In the genomic region with DNA sequence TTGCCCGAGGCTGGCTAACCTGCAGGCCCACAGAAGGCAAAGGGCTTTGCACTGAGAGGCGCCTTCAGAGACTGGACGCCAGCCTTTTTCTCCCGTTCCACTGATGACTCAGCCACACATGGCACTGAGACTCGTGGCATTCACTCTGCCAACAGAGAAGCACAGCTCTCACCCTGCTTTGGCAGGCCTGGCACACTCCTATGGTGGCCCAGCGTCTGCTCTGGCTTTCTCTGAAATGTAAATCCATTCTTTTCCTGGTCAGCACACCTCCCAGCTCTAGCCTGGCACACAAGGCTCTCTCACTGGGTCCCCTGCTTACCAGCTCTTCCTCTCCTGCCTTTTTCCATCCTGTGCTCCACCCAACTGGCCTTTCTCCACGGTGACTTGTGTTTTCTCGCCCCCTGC, we compare ENCODE assay signal across 10 cellular contexts.
DNase-seq lines count a peak whose midpoint lies in the region; ATAC-seq and TF ChIP-seq lines count a peak whose summit lies in the region.
"Had no signal": no experiment of that assay in that cellular context is flagged by ENCODE, and none has a peak within 500 bp of the region (broad histone marks: within the 10 kb centered on the region; RNA-seq: fewer than 3 reads in every experiment).

No MANE protein-coding gene starts in this region.

- DNase-seq in HK-2 (ENCODE audit: unreplicated experiment) (peak; percentile 54), astrocyte of the hippocampus (ENCODE audit: low read depth, low spot score) (peak; percentile 85), inferior parietal cortex (ENCODE audit: extremely low spot score) (peak; percentile 82), stromal cell of bone marrow (ENCODE audit: low read depth) (peak; percentile 58), HEK293T (ENCODE audit: extremely low spot score) (no peak), SIG-M5 (lab: John Stamatoyannopoulos, UW) (no peak)
- no peak for DNase-seq in activated CD8-positive, alpha-beta memory T cell treated with anti-CD3 and anti-CD28 coated beads, Interleukin-2, amount 50 U/mL, for 48 hours
- DNase-seq in stimulated activated effector memory CD8-positive, alpha-beta T cell treated with anti-CD3 and anti-CD28 coated beads, Interleukin-12 subunit alpha, Interleukin-12 subunit beta, amount 100 ng/mL, for 72 hours (ENCODE audit: low spot score in 2 of 2) = no peak
- DNase-seq: activated CD4-positive, alpha-beta T cell treated with anti-CD3 and anti-CD28 coated beads, Interleukin-2, amount 50 U/mL, for 48 hours; stimulated activated CD4-positive, alpha-beta T cell treated with anti-CD3 and anti-CD28 coated beads, Interleukin-4, amount 100 ng/mL, for 24 hours had no signal

- H3K9me3 Mint-ChIP-seq in stimulated activated effector memory CD8-positive, alpha-beta T cell treated with anti-CD3 and anti-CD28 coated beads, Interleukin-12 subunit alpha, Interleukin-12 subunit beta, amount 100 ng/mL, for 72 hours = no peaks in the 10 kb centered on the region

- peaks cover 7% of the 10 kb centered on the region for H3K4me1 Mint-ChIP-seq in stimulated activated effector memory CD8-positive, alpha-beta T cell treated with anti-CD3 and anti-CD28 coated beads, Interleukin-12 subunit alpha, Interleukin-12 subunit beta, amount 100 ng/mL, for 72 hours

- H3K4me3 Mint-ChIP-seq in stimulated activated effector memory CD8-positive, alpha-beta T cell treated with anti-CD3 and anti-CD28 coated beads, Interleukin-12 subunit alpha, Interleukin-12 subunit beta, amount 100 ng/mL, for 72 hours = no peak overlapping the region

- CTCF ChIA-PET in HEK293T (lab: Yijun Ruan, JAX) = no interaction called here

- H3K27ac Mint-ChIP-seq in stimulated activated effector memory CD8-positive, alpha-beta T cell treated with anti-CD3 and anti-CD28 coated beads, Interleukin-12 subunit alpha, Interleukin-12 subunit beta, amount 100 ng/mL, for 72 hours = no peak overlapping the region

- H3K36me3 Mint-ChIP-seq in stimulated activated effector memory CD8-positive, alpha-beta T cell treated with anti-CD3 and anti-CD28 coated beads, Interleukin-12 subunit alpha, Interleukin-12 subunit beta, amount 100 ng/mL, for 72 hours = no peaks in the 10 kb centered on the region

- POLR2A ChIA-PET in HEK293T (lab: Yijun Ruan, JAX) = no interaction called here

- no peak for ATAC-seq in stimulated activated effector memory CD8-positive, alpha-beta T cell treated with anti-CD3 and anti-CD28 coated beads, Interleukin-12 subunit alpha, Interleukin-12 subunit beta, amount 100 ng/mL, for 72 hours

TF ChIP-seq in HEK293T, 16 proteins besides CTCF, POLR2A, EP300 and RAD21:
- TF ChIP-seq BHLHE40 (IDR thresholded peaks at IDR 0.05; ENCODE audit: borderline replicate concordance) (no peak), L3MBTL2 (conservative IDR thresholded peaks at IDR 0.05) (no peak), CTBP1 (IDR thresholded peaks at IDR 0.05; ENCODE audit: borderline replicate concordance) (no peak), LEF1 (IDR thresholded peaks at IDR 0.05; ENCODE audit: borderline replicate concordance) (no peak), FOXK2 (IDR thresholded peaks at IDR 0.05) (no peak), ELF4 (IDR thresholded peaks at IDR 0.05) (no peak), FOXM1 (IDR thresholded peaks at IDR 0.05; ENCODE audit: borderline replicate concordance) (no peak), ARNT (IDR thresholded peaks at IDR 0.05) (no peak), TARDBP (IDR thresholded peaks at IDR 0.05) (no peak), NFRKB (IDR thresholded peaks at IDR 0.05) (no peak), ZNF384 (IDR thresholded peaks at IDR 0.05) (no peak), SP1 (IDR thresholded peaks at IDR 0.05) (no peak), SUZ12 (IDR thresholded peaks at IDR 0.05) (no peak)

Comparison
In these comparisons a context has a peak if more than half of its experiments do, and no peak if none do; other contexts are left out.
1. DNase-seq: peak in HK-2 (single experiment), astrocyte of the hippocampus (single experiment), inferior parietal cortex (single experiment) and stromal cell of bone marrow (single experiment); none in activated CD8-positive, alpha-beta memory T cell treated with anti-CD3 and anti-CD28 coated beads, Interleukin-2, amount 50 U/mL, for 48 hours (single experiment), HEK293T (single experiment), stimulated activated effector memory CD8-positive, alpha-beta T cell treated with anti-CD3 and anti-CD28 coated beads, Interleukin-12 subunit alpha, Interleukin-12 subunit beta, amount 100 ng/mL, for 72 hours (0 of 2) and SIG-M5 (single experiment).